Comparison of ENCODE assay signal across 1 cellular context in genomic region chr6:5205877-5206840, GRCh38.
TF ChIP-seq lines count a peak whose summit lies in the region.

No MANE protein-coding gene starts in this region.

TF ChIP-seq in HepG2, 621 proteins besides CTCF, POLR2A, EP300 and RAD21 (continued from another document and continues in another):
- TF ChIP-seq CENPT (CRISPR knock-in tag; IDR thresholded peaks at IDR 0.05; ENCODE audit: low read depth) (no peak), ZNF451 (CRISPR knock-in tag; IDR thresholded peaks at IDR 0.05) (no peak; the same call in 1 of the 2 replicates), TCF7 (IDR thresholded peaks at IDR 0.05; ENCODE audit: low read depth) (peak; percentile 77), SP1 (IDR thresholded peaks at IDR 0.05) (no peak), SP1 (CRISPR knock-in tag; IDR thresholded peaks at IDR 0.05) (no peak), DNMT1 (CRISPR knock-in tag; IDR thresholded peaks at IDR 0.05) (no peak), CHD4 (IDR thresholded peaks at IDR 0.05; ENCODE audit: borderline replicate concordance, low read length) (no peak), THAP8 (CRISPR knock-in tag; IDR thresholded peaks at IDR 0.05; ENCODE audit: borderline replicate concordance) (no peak), MXD4 (CRISPR knock-in tag; IDR thresholded peaks at IDR 0.05) (no peak; the same call in none of the 2 replicates), ZFY (CRISPR knock-in tag; IDR thresholded peaks at IDR 0.05) (peak; percentile 65), ZNF777 (CRISPR knock-in tag; IDR thresholded peaks at IDR 0.05) (peak; percentile 18; the same call in 1 of the 2 replicates), SRSF9 (IDR thresholded peaks at IDR 0.05; ENCODE audit: borderline replicate concordance, insufficient read depth, low read depth, low read length, poor library complexity, severe bottlenecking) (no peak), SUZ12 (IDR thresholded peaks at IDR 0.05; ENCODE audit: low read depth, low read length) (no peak), ARID2 (CRISPR knock-in tag; IDR thresholded peaks at IDR 0.05; ENCODE audit: borderline replicate concordance) (no peak; the same call in 1 of the 2 replicates), ZNF768 (CRISPR knock-in tag; IDR thresholded peaks at IDR 0.05) (no peak), ZNF766 (CRISPR knock-in tag; IDR thresholded peaks at IDR 0.05; ENCODE audit: borderline replicate concordance) (0 out of 2 replicates have a peak, but pooled peaks have one; percentile 62), ZBTB7B (CRISPR knock-in tag; IDR thresholded peaks at IDR 0.05) (peak; percentile 86), ZNF510 (CRISPR knock-in tag; IDR thresholded peaks at IDR 0.05; ENCODE audit: low read depth) (no peak; the same call in 1 of the 2 replicates), ARHGAP35 (CRISPR knock-in tag; IDR thresholded peaks at IDR 0.05; ENCODE audit: borderline replicate concordance) (0 out of 2 replicates have a peak, but pooled peaks have one; percentile 71), ZNF678 (CRISPR knock-in tag; IDR thresholded peaks at IDR 0.05) (no peak), ZNF83 (CRISPR knock-in tag; IDR thresholded peaks at IDR 0.05; ENCODE audit: borderline replicate concordance) (no peak), ZNF878 (CRISPR knock-in tag; IDR thresholded peaks at IDR 0.05) (peak; percentile 95), BRCA1 (CRISPR knock-in tag; IDR thresholded peaks at IDR 0.05) (peak; percentile 72), ZNF775 (CRISPR knock-in tag; IDR thresholded peaks at IDR 0.05; ENCODE audit: borderline replicate concordance) (no peak), ZNF235 (CRISPR knock-in tag; IDR thresholded peaks at IDR 0.05; ENCODE audit: borderline replicate concordance) (no peak), ZSCAN5A (CRISPR knock-in tag; IDR thresholded peaks at IDR 0.05; ENCODE audit: borderline replicate concordance) (peak; percentile 72; the same call in 1 of the 2 replicates), MED13 (CRISPR knock-in tag; IDR thresholded peaks at IDR 0.05) (peak; percentile 37; the same call in 1 of the 2 replicates), CREB1 (IDR thresholded peaks at IDR 0.05) (0 out of 2 replicates have a peak, but pooled peaks have one; percentile 22), CREB1 (CRISPR knock-in tag; IDR thresholded peaks at IDR 0.05) (peak; percentile 67), TMF1 (CRISPR knock-in tag; IDR thresholded peaks at IDR 0.05; ENCODE audit: low read depth) (0 out of 2 replicates have a peak, but pooled peaks have one; percentile 50), ZNF781 (CRISPR knock-in tag; IDR thresholded peaks at IDR 0.05; ENCODE audit: borderline replicate concordance, not compliant biosample characterization) (peak; percentile 91), JARID2 (CRISPR knock-in tag; IDR thresholded peaks at IDR 0.05; ENCODE audit: insufficient replicate concordance) (no peak), ZNF10 (CRISPR knock-in tag; IDR thresholded peaks at IDR 0.05; ENCODE audit: borderline replicate concordance, low read depth) (no peak)
- TF ChIP-seq, protein P1, sequence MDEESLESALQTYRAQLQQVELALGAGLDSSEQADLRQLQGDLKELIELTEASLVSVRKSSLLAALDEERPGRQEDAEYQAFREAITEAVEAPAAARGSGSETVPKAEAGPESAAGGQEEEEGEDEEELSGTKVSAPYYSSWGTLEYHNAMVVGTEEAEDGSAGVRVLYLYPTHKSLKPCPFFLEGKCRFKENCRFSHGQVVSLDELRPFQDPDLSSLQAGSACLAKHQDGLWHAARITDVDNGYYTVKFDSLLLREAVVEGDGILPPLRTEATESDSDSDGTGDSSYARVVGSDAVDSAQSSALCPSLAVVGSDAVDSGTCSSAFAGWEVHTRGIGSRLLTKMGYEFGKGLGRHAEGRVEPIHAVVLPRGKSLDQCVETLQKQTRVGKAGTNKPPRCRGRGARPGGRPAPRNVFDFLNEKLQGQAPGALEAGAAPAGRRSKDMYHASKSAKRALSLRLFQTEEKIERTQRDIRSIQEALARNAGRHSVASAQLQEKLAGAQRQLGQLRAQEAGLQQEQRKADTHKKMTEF (CRISPR knock-in tag; IDR thresholded peaks at IDR 0.05): peak; percentile 88; the same call in 1 of the 2 replicates
- TF ChIP-seq, protein P2, sequence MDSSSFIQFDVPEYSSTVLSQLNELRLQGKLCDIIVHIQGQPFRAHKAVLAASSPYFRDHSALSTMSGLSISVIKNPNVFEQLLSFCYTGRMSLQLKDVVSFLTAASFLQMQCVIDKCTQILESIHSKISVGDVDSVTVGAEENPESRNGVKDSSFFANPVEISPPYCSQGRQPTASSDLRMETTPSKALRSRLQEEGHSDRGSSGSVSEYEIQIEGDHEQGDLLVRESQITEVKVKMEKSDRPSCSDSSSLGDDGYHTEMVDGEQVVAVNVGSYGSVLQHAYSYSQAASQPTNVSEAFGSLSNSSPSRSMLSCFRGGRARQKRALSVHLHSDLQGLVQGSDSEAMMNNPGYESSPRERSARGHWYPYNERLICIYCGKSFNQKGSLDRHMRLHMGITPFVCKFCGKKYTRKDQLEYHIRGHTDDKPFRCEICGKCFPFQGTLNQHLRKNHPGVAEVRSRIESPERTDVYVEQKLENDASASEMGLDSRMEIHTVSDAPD (CRISPR knock-in tag; IDR thresholded peaks at IDR 0.05): 0 out of 2 replicates have a peak, but pooled peaks have one; percentile 76
- TF ChIP-seq, protein P3, sequence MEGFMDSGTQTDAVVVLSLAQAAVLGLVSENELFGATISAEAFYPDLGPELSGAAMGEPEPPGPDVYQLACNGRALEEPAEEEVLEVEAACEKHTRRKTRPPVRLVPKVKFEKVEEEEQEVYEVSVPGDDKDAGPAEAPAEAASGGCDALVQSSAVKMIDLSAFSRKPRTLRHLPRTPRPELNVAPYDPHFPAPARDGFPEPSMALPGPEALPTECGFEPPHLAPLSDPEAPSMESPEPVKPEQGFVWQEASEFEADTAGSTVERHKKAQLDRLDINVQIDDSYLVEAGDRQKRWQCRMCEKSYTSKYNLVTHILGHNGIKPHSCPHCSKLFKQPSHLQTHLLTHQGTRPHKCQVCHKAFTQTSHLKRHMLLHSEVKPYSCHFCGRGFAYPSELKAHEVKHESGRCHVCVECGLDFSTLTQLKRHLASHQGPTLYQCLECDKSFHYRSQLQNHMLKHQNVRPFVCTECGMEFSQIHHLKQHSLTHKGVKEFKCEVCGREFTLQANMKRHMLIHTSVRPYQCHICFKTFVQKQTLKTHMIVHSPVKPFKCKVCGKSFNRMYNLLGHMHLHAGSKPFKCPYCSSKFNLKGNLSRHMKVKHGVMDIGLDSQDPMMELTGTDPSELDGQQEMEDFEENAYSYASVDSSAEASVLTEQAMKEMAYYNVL (CRISPR knock-in tag; IDR thresholded peaks at IDR 0.05; ENCODE audit: borderline replicate concordance): peak; percentile 88; the same call in 1 of the 2 replicates
- TF ChIP-seq, protein P4, sequence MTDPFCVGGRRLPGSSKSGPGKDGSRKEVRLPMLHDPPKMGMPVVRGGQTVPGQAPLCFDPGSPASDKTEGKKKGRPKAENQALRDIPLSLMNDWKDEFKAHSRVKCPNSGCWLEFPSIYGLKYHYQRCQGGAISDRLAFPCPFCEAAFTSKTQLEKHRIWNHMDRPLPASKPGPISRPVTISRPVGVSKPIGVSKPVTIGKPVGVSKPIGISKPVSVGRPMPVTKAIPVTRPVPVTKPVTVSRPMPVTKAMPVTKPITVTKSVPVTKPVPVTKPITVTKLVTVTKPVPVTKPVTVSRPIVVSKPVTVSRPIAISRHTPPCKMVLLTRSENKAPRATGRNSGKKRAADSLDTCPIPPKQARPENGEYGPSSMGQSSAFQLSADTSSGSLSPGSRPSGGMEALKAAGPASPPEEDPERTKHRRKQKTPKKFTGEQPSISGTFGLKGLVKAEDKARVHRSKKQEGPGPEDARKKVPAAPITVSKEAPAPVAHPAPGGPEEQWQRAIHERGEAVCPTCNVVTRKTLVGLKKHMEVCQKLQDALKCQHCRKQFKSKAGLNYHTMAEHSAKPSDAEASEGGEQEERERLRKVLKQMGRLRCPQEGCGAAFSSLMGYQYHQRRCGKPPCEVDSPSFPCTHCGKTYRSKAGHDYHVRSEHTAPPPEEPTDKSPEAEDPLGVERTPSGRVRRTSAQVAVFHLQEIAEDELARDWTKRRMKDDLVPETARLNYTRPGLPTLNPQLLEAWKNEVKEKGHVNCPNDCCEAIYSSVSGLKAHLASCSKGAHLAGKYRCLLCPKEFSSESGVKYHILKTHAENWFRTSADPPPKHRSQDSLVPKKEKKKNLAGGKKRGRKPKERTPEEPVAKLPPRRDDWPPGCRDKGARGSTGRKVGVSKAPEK (CRISPR knock-in tag; IDR thresholded peaks at IDR 0.05; ENCODE audit: borderline replicate concordance): no peak
- TF ChIP-seq, protein P5, sequence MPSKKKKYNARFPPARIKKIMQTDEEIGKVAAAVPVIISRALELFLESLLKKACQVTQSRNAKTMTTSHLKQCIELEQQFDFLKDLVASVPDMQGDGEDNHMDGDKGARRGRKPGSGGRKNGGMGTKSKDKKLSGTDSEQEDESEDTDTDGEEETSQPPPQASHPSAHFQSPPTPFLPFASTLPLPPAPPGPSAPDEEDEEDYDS (CRISPR knock-in tag; IDR thresholded peaks at IDR 0.05): peak; percentile 44; the same call in 1 of the 2 replicates
- TF ChIP-seq, protein P6, sequence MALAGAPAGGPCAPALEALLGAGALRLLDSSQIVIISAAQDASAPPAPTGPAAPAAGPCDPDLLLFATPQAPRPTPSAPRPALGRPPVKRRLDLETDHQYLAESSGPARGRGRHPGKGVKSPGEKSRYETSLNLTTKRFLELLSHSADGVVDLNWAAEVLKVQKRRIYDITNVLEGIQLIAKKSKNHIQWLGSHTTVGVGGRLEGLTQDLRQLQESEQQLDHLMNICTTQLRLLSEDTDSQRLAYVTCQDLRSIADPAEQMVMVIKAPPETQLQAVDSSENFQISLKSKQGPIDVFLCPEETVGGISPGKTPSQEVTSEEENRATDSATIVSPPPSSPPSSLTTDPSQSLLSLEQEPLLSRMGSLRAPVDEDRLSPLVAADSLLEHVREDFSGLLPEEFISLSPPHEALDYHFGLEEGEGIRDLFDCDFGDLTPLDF (CRISPR knock-in tag; IDR thresholded peaks at IDR 0.05): no peak
- TF ChIP-seq, protein P7, sequence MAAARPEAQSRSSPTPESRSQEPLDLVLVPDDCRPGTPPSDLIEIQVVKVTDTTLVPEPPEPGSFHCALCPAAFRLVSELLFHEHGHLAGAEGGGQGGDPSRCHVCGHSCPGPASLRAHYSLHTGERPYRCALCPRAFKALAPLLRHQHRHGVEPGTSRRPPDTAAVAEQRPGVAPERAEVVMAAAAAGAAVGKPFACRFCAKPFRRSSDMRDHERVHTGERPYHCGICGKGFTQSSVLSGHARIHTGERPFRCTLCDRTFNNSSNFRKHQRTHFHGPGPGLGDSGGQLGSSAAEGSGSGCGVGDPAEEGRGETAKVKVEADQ (CRISPR knock-in tag; IDR thresholded peaks at IDR 0.05; ENCODE audit: borderline replicate concordance): peak; percentile 39; the same call in 1 of the 2 replicates
- TF ChIP-seq, protein P8, sequence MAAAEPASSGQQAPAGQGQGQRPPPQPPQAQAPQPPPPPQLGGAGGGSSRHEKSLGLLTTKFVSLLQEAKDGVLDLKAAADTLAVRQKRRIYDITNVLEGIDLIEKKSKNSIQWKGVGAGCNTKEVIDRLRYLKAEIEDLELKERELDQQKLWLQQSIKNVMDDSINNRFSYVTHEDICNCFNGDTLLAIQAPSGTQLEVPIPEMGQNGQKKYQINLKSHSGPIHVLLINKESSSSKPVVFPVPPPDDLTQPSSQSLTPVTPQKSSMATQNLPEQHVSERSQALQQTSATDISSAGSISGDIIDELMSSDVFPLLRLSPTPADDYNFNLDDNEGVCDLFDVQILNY (CRISPR knock-in tag; conservative IDR thresholded peaks at IDR 0.05): no peak
- TF ChIP-seq, protein P9, sequence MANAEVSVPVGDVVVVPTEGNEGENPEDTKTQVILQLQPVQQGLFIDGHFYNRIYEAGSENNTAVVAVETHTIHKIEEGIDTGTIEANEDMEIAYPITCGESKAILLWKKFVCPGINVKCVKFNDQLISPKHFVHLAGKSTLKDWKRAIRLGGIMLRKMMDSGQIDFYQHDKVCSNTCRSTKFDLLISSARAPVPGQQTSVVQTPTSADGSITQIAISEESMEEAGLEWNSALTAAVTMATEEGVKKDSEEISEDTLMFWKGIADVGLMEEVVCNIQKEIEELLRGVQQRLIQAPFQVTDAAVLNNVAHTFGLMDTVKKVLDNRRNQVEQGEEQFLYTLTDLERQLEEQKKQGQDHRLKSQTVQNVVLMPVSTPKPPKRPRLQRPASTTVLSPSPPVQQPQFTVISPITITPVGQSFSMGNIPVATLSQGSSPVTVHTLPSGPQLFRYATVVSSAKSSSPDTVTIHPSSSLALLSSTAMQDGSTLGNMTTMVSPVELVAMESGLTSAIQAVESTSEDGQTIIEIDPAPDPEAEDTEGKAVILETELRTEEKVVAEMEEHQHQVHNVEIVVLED (CRISPR knock-in tag; IDR thresholded peaks at IDR 0.05; ENCODE audit: borderline replicate concordance): no peak
